1 cellular context compared by ENCODE assay signal in the genomic region with DNA sequence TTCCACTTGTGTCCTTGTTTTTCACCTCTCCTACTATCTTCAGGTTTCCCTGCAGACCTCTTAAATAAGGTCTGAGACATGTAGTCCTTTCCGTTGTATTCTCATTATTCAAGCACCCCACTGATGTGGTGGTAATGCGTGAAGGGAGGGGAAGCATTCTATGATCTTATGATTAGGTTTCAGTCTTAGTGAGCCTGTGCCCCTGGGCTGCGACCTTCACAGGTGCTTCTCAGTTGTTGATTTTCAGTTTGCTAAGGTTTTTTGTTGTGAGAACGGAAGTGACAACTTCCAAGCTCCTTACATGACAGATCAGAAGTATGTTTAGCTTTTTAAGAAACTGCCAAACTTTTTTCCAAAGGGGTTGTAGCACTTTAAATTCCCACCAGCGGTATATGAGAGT.
TF ChIP-seq lines count a peak whose summit lies in the region.

No MANE protein-coding gene starts in this region.

TF ChIP-seq in K562, 482 proteins besides CTCF, POLR2A, EP300 and RAD21 (continued from another document):
- TF ChIP-seq, protein P1, sequence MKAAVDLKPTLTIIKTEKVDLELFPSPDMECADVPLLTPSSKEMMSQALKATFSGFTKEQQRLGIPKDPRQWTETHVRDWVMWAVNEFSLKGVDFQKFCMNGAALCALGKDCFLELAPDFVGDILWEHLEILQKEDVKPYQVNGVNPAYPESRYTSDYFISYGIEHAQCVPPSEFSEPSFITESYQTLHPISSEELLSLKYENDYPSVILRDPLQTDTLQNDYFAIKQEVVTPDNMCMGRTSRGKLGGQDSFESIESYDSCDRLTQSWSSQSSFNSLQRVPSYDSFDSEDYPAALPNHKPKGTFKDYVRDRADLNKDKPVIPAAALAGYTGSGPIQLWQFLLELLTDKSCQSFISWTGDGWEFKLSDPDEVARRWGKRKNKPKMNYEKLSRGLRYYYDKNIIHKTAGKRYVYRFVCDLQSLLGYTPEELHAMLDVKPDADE (conservative IDR thresholded peaks at IDR 0.05; ENCODE audit: control insufficient read depth, low read depth, low read length): no peak
- TF ChIP-seq RBBP5 (IDR thresholded peaks at IDR 0.05; ENCODE audit: borderline replicate concordance, insufficient read depth, low read length, poor library complexity, severe bottlenecking) (no peak), ZNF146 (CRISPR knock-in tag; IDR thresholded peaks at IDR 0.05; ENCODE audit: unreplicated experiment) (no peak), SUPT5H (IDR thresholded peaks at IDR 0.05) (no peak), TCF7L2 (IDR thresholded peaks at IDR 0.05; ENCODE audit: low read depth, low read length) (no peak)
- TF ChIP-seq, protein P2, sequence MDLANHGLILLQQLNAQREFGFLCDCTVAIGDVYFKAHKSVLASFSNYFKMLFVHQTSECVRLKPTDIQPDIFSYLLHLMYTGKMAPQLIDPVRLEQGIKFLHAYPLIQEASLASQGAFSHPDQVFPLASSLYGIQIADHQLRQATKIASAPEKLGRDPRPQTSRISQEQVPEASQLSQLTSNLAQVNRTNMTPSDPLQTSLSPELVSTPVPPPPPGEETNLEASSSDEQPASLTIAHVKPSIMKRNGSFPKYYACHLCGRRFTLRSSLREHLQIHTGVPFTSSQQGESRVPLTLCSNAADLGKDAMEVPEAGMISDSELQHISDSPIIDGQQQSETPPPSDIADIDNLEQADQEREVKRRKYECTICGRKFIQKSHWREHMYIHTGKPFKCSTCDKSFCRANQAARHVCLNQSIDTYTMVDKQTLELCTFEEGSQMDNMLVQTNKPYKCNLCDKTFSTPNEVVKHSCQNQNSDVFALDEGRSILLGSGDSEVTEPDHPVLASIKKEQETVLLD (IDR thresholded peaks at IDR 0.05): no peak
